8 cellular contexts compared by ENCODE assay signal in genomic region chr11:67118801-67119576, GRCh38. TPM values are rescaled to one million over a fixed set of nuclear protein-coding genes. Genes with fewer than 3 reads are reported as not detected.
A peak's percentile ranks its signal among the peaks of the same experiment; 100 is the strongest.
DNase-seq lines count a peak whose midpoint lies in the region; ATAC-seq and TF ChIP-seq lines count a peak whose summit lies in the region.

TSS of gene KDM2A (plus strand) at chr11:67119263. CDS start at chr11:67121317, 2,054 bp downstream.

- H3K36me3 ChIP-seq in A673 (ENCODE audit: insufficient read depth, low read length, poor library complexity, severe bottlenecking) (peaks cover 11% of the 10 kb centered on the region), iPS-18a (ENCODE audit: control insufficient read depth, low read depth, low read length) (no peaks in the 10 kb centered on the region), skeletal muscle satellite cell (ENCODE audit: insufficient read depth, low read length) (peaks cover 6% of the 10 kb centered on the region)

- H3K4me3 ChIP-seq in A673 (ENCODE audit: low read depth, low read length, poor library complexity, severe bottlenecking) (peak within 1 kb of the TSS; percentile 85), iPS-18a (ENCODE audit: low read length) (peak within 1 kb of the TSS; percentile 86), skeletal muscle satellite cell (ENCODE audit: low read length) (peak within 1 kb of the TSS; percentile 96)

- CTCF ChIA-PET in A673 (lab: Charles Lee) = interaction anchor here (0.5 to 1.0 kb wide), 4 partner anchors 65 to 226 kb away, joined by 3 to 17 read pairs (median 3); no protein-coding TSS in a partner anchor

- POLR2A ChIA-PET in A673 (lab: Charles Lee; ENCODE audit: low non-redundant PET) = interaction anchor here (0.6 to 1.4 kb wide), 3 partner anchors 39 to 331 kb away, joined by 3 to 12 read pairs (median 8); no protein-coding TSS in a partner anchor

- H3K27ac ChIP-seq in A673 (ENCODE audit: low read depth, low read length, poor library complexity, severe bottlenecking) (peak within 1 kb of the TSS; percentile 93), VCaP (peak within 1 kb of the TSS; percentile 99), iPS-18a (ENCODE audit: low read length) (peak within 1 kb of the TSS; percentile 0)

- DNase-seq in A673 (ENCODE audit: low spot score) = peak; percentile 100
- peak; percentile 99 for DNase-seq in NCI-H2196 (lab: John Stamatoyannopoulos, UW; ENCODE audit: unreplicated experiment)
- DNase-seq in T47D (ENCODE audit: low read depth in 1 of 2, low spot score in 1 of 2) = peak; percentile 99 to 100

- ATAC-seq in GM18870 (IDR thresholded peaks at IDR 0.05; ENCODE audit: unreplicated experiment) (peak; percentile 41), HG03135 (IDR thresholded peaks at IDR 0.05; ENCODE audit: unreplicated experiment) (peak; percentile 60)

- intact Hi-C loops in A673 (cut with micrococcal nuclease; ENCODE audit: unreplicated experiment) = no loop called here

- in situ Hi-C loops in T47D (cut with HindIII; ENCODE audit: low pct_unique_long_range_greater_than_20kb, low sequenced_read_pairs) = no loop called here

- TF ChIP-seq CTCF in A673 (conservative IDR thresholded peaks at IDR 0.05; ENCODE audit: low read depth, low read length) = no peak
- peak; percentile 20 for TF ChIP-seq CTCF in VCaP (conservative IDR thresholded peaks at IDR 0.05)

- peak within 1 kb of the TSS; percentile 73 for H3K9ac ChIP-seq in iPS-18a (ENCODE audit: low read length)
- H3K9ac ChIP-seq in skeletal muscle satellite cell (ENCODE audit: low read depth, low read length) = peak within 1 kb of the TSS; percentile 98

- H3K27me3 ChIP-seq in A673 (replicated peaks; ENCODE audit: insufficient read depth, low read depth, low read length, poor library complexity) (no peaks in the 10 kb centered on the region), iPS-18a (ENCODE audit: control insufficient read depth, insufficient read depth, low read length) (peaks cover 11% of the 10 kb centered on the region), skeletal muscle satellite cell (ENCODE audit: control insufficient read depth, insufficient read depth, low read length) (no peaks in the 10 kb centered on the region)

- BruUV-seq in A673 (replicated peaks; lab: Mats Ljungman, UMichigan) = no TSS peak

- peaks cover 10% of the 10 kb centered on the region for H3K4me1 ChIP-seq in A673 (ENCODE audit: insufficient read depth, low read length, poor library complexity, severe bottlenecking)
- H3K4me1 ChIP-seq in iPS-18a (ENCODE audit: control insufficient read depth, low read depth, low read length) = peaks cover 10% of the 10 kb centered on the region
- peaks cover 14% of the 10 kb centered on the region for H3K4me1 ChIP-seq in skeletal muscle satellite cell (ENCODE audit: control insufficient read depth, insufficient read depth, low read length)

- H3K9me3 ChIP-seq in A673 (ENCODE audit: low read depth, low read length, poor library complexity, severe bottlenecking) (no peaks in the 10 kb centered on the region), iPS-18a (ENCODE audit: control insufficient read depth, low read depth, low read length) (no peaks in the 10 kb centered on the region), skeletal muscle satellite cell (replicated peaks; ENCODE audit: low read length) (no peaks in the 10 kb centered on the region)

- H3K4me2 ChIP-seq in skeletal muscle satellite cell (ENCODE audit: low read length) = peak within 1 kb of the TSS; percentile 92

RNA-seq across cellular contexts. Expression of gene KDM2A, which starts in this region (rescaled TPM):
- 105 and 121 TPM in 2 replicates for total RNA-seq in A673 (2021)
- total RNA-seq in skeletal muscle satellite cell (2012; rRNA removed) = 31.2 and 40.4 TPM in 2 replicates

Comparison
In these comparisons a context has a peak if more than half of its experiments do, and no peak if none do; other contexts are left out.
1. Peak in every context shown above with its lines: DNase-seq, ATAC-seq, H3K4me3 ChIP-seq and H3K27ac ChIP-seq.
2. H3K27ac ChIP-seq: peak in every context shown above with its lines; median percentile 99 in VCaP; 93 in A673; 0 in iPS-18a.